In genomic region chr10:93417264-93417663, GRCh38 we compare ENCODE assay signal across 15 cellular contexts.
DNase-seq lines count a peak whose midpoint lies in the region; ATAC-seq and TF ChIP-seq lines count a peak whose summit lies in the region.
"Had no signal": no experiment of that assay in that cellular context is flagged by ENCODE, and none has a peak within 500 bp of the region (broad histone marks: within the 10 kb centered on the region; RNA-seq: fewer than 3 reads in every experiment).

No MANE protein-coding gene starts in this region.

- intact Hi-C loops in heart right ventricle (cut with DNase I): loop anchor here in 2 of 10 donors (5.0 kb wide), 2 partner anchors 50 to 65 kb away; partner anchors contain the start of gene MYOF (in 1 of the 2)

- no peaks in the 10 kb centered on the region for H3K9me3 ChIP-seq in heart right ventricle

- no peak overlapping the region; the same call in 1 of the 2 replicates for H3K4me3 Mint-ChIP-seq in HFFc6
- H3K4me3 Mint-ChIP-seq: stimulated activated naive CD8-positive, alpha-beta T cell treated with anti-CD3 and anti-CD28 coated beads, Interleukin-15, Interleukin-2, amounts not matched to agents 100 ng/mL and 50 ng/mL, for 24 hours had no signal

- H3K27me3 ChIP-seq in heart right ventricle: no peaks in the 10 kb centered on the region

- no peaks in the 10 kb centered on the region for H3K36me3 ChIP-seq in heart right ventricle

- 50 to 61% methylated on average over 3 of the region's 3 CpGs for WGBS in heart right ventricle, 2 donors

- no peak overlapping the region for H3K4me3 ChIP-seq in heart right ventricle
- H3K4me3 ChIP-seq: skin epidermis had no signal

- DNase-seq in HFFc6: no peak
- DNase-seq in NCI-H2196 treated with DMSO at 0.1 percent for 48 hours (lab: John Stamatoyannopoulos, UW; ENCODE audit: unreplicated experiment): peak; percentile 26
- DNase-seq in heart right ventricle: peak; percentile 51 to 82
- DNase-seq in pons (ENCODE audit: low spot score): peak; percentile 30
- no peak for DNase-seq in activated CD8-positive, alpha-beta memory T cell treated with anti-CD3 and anti-CD28 coated beads for 24 hours
- no peak for DNase-seq in GOT3 (lab: John Stamatoyannopoulos, UW)
- DNase-seq: activated CD8-positive, alpha-beta memory T cell treated with anti-CD3 and anti-CD28 coated beads, Interleukin-2, amount 50 U/mL, for 48 hours; erythroblast; mammary epithelial cell; NCI-H1930 had no signal

- peak overlapping the region; percentile 72 for H3K27ac Mint-ChIP-seq in HFFc6
- H3K27ac Mint-ChIP-seq: stimulated activated naive CD8-positive, alpha-beta T cell treated with anti-CD3 and anti-CD28 coated beads, Interleukin-15, Interleukin-2, amounts not matched to agents 100 ng/mL and 50 ng/mL, for 24 hours had no signal

- peaks cover 57% of the 10 kb centered on the region for H3K36me3 Mint-ChIP-seq in HFFc6 (ENCODE audit: low read depth)

- H3K4me1 ChIP-seq in heart right ventricle: peaks cover 10 to 87% (median 67%) of the 10 kb centered on the region in 9 donors

- no peaks in the 10 kb centered on the region for H3K9me3 Mint-ChIP-seq in HFFc6
- H3K9me3 Mint-ChIP-seq: stimulated activated naive CD8-positive, alpha-beta T cell treated with anti-CD3 and anti-CD28 coated beads, Interleukin-15, Interleukin-2, amounts not matched to agents 100 ng/mL and 50 ng/mL, for 24 hours had no signal

- peak overlapping the region in 7 of 10 donors; percentile 19 to 92 (median 73) for H3K27ac ChIP-seq in heart right ventricle
- H3K27ac ChIP-seq: C4-2B had no signal

- peaks cover 23% of the 10 kb centered on the region for H3K27me3 Mint-ChIP-seq in HFFc6 (ENCODE audit: insufficient read depth)
- H3K27me3 Mint-ChIP-seq: stimulated activated naive CD8-positive, alpha-beta T cell treated with anti-CD3 and anti-CD28 coated beads, Interleukin-15, Interleukin-2, amounts not matched to agents 100 ng/mL and 50 ng/mL, for 24 hours had no signal

- peak; percentile 60 to 91 (median 82) for ATAC-seq in heart right ventricle
- ATAC-seq in HG02642 (IDR thresholded peaks at IDR 0.05; ENCODE audit: poor library complexity, unreplicated experiment): no peak
- no peak for ATAC-seq in HG02759 (IDR thresholded peaks at IDR 0.05; ENCODE audit: unreplicated experiment)

- no peak for TF ChIP-seq CTCF in HFFc6 (IDR thresholded peaks at IDR 0.05)
- TF ChIP-seq CTCF in heart right ventricle (IDR thresholded peaks at IDR 0.05): no peak

- peaks cover 48% of the 10 kb centered on the region for H3K4me1 Mint-ChIP-seq in HFFc6 (ENCODE audit: low read depth)

Comparison
In these comparisons a context has a peak if more than half of its experiments do, and no peak if none do; other contexts are left out.
1. DNase-seq: peak in NCI-H2196 treated with DMSO at 0.1 percent for 48 hours (single experiment), heart right ventricle (2 of 2) and pons (single experiment); none in HFFc6 (single experiment), activated CD8-positive, alpha-beta memory T cell treated with anti-CD3 and anti-CD28 coated beads for 24 hours (single experiment) and GOT3 (single experiment).
2. ATAC-seq: peak in heart right ventricle (8 of 8); none in HG02642 (single experiment) and HG02759 (single experiment).